ENCODE assay signal across 14 cellular contexts in genomic region chr3:15500107-15500724, GRCh38. TPM values are rescaled to one million over a fixed set of nuclear protein-coding genes. Genes with fewer than 3 reads are reported as not detected.
A peak's percentile ranks its signal among the peaks of the same experiment; 100 is the strongest.
DNase-seq lines count a peak whose midpoint lies in the region; ATAC-seq and TF ChIP-seq lines count a peak whose summit lies in the region.
"Had no signal": no experiment of that assay in that cellular context is flagged by ENCODE, and none has a peak within 500 bp of the region (broad histone marks: within the 10 kb centered on the region; RNA-seq: fewer than 3 reads in every experiment).

No MANE protein-coding gene starts in this region.

- no peaks in the 10 kb centered on the region for H3K4me1 ChIP-seq in OCI-LY7 (ENCODE audit: insufficient read depth, low read length, poor library complexity, severe bottlenecking)
- H3K4me1 ChIP-seq: uterus had no signal

- no peaks in the 10 kb centered on the region for H3K79me2 ChIP-seq in OCI-LY7 (ENCODE audit: insufficient read depth, low read depth, low read length)

- no peaks in the 10 kb centered on the region for H3K36me3 Mint-ChIP-seq in activated naive CD8-positive, alpha-beta T cell treated with anti-CD3 and anti-CD28 coated beads, Interleukin-2, amount 50 U/mL, for 24 hours (ENCODE audit: low read depth)
- peaks cover 1 to 5% of the 10 kb centered on the region in 2 donors for H3K36me3 Mint-ChIP-seq in stimulated activated naive B cell treated with anti-CD40 and anti-IgM and Interleukin-4, amounts not matched to agents 10 μg/mL and 1 μg/mL and 100 μg/mL, for 72 hours

- H3K27me3 Mint-ChIP-seq in activated naive CD8-positive, alpha-beta T cell treated with anti-CD3 and anti-CD28 coated beads, Interleukin-2, amount 50 U/mL, for 24 hours = no peaks in the 10 kb centered on the region
- H3K27me3 Mint-ChIP-seq in stimulated activated naive B cell treated with anti-CD40 and anti-IgM and Interleukin-4, amounts not matched to agents 10 μg/mL and 1 μg/mL and 100 μg/mL, for 72 hours = no peaks in the 10 kb centered on the region

- TF ChIP-seq CTCF in OCI-LY7 (conservative IDR thresholded peaks at IDR 0.05; ENCODE audit: low read length) = no peak

- POLR2A ChIA-PET in OCI-LY7 (lab: Charles Lee) = interaction anchor here (0.6 kb wide), 1 partner anchor 58 kb away, joined by 3 read pairs; no protein-coding TSS in a partner anchor

- H3K4me2 ChIP-seq in OCI-LY7 (ENCODE audit: low read length) = no peak overlapping the region

- no peaks in the 10 kb centered on the region for H4K20me1 ChIP-seq in OCI-LY7 (ENCODE audit: insufficient read depth, low read length)

- H2AFZ ChIP-seq in OCI-LY7 (ENCODE audit: low read length) = no peak overlapping the region

- peak overlapping the region; percentile 0 for H3K4me3 Mint-ChIP-seq in activated naive CD8-positive, alpha-beta T cell treated with anti-CD3 and anti-CD28 coated beads, Interleukin-2, amount 50 U/mL, for 24 hours
- no peak overlapping the region for H3K4me3 Mint-ChIP-seq in stimulated activated naive B cell treated with anti-CD40 and anti-IgM and Interleukin-4, amounts not matched to agents 10 μg/mL and 1 μg/mL and 100 μg/mL, for 72 hours

- CTCF ChIA-PET in OCI-LY7 (lab: Charles Lee; ENCODE audit: unreplicated experiment) = no interaction called here

- no peaks in the 10 kb centered on the region for H3K9me3 ChIP-seq in OCI-LY7 (ENCODE audit: low read length)
- H3K9me3 ChIP-seq: uterus had no signal

- H3K9me2 ChIP-seq in OCI-LY7 (ENCODE audit: insufficient read depth, low read length) = no peaks in the 10 kb centered on the region

- H3K4me3 ChIP-seq in OCI-LY7 (ENCODE audit: low read depth, low read length, poor library complexity, severe bottlenecking) = no peak overlapping the region
- H3K4me3 ChIP-seq: uterus had no signal

- no peaks in the 10 kb centered on the region for H3K9me3 Mint-ChIP-seq in activated naive CD8-positive, alpha-beta T cell treated with anti-CD3 and anti-CD28 coated beads, Interleukin-2, amount 50 U/mL, for 24 hours
- H3K9me3 Mint-ChIP-seq in stimulated activated naive B cell treated with anti-CD40 and anti-IgM and Interleukin-4, amounts not matched to agents 10 μg/mL and 1 μg/mL and 100 μg/mL, for 72 hours = no peaks in the 10 kb centered on the region

- BruUV-seq in OCI-LY7 (replicated peaks; lab: Mats Ljungman, UMichigan) = no TSS peak

- intact Hi-C loops in OCI-LY7 (cut with micrococcal nuclease; ENCODE audit: unreplicated experiment) = no loop called here

- peaks cover 37% of the 10 kb centered on the region for H3K4me1 Mint-ChIP-seq in activated naive CD8-positive, alpha-beta T cell treated with anti-CD3 and anti-CD28 coated beads, Interleukin-2, amount 50 U/mL, for 24 hours
- H3K4me1 Mint-ChIP-seq in stimulated activated naive B cell treated with anti-CD40 and anti-IgM and Interleukin-4, amounts not matched to agents 10 μg/mL and 1 μg/mL and 100 μg/mL, for 72 hours = peaks cover 7 to 12% of the 10 kb centered on the region in 2 donors

- DNase-seq in activated CD8-positive, alpha-beta memory T cell treated with anti-CD3 and anti-CD28 coated beads, Interleukin-2, amount 50 U/mL, for 48 hours = peak; percentile 30
- no peak for DNase-seq in activated CD8-positive, alpha-beta memory T cell treated with anti-CD3 and anti-CD28 coated beads, Interleukin-2, amount 50 U/mL, for 4 hours
- no peak for DNase-seq in activated naive CD8-positive, alpha-beta T cell treated with anti-CD3 and anti-CD28 coated beads, Interleukin-2, amount 50 U/mL, for 24 hours
- no peak for DNase-seq in stimulated activated naive B cell treated with anti-CD40 and anti-IgM and Interleukin-4, amounts not matched to agents 10 μg/mL and 1 μg/mL and 100 μg/mL, for 72 hours
- DNase-seq in NCI-H1417 treated with DMSO at 0.1 percent for 48 hours (lab: John Stamatoyannopoulos, UW) (no peak), OCI-LY7 (ENCODE audit: low spot score) (no peak), NCI-H526 treated with DMSO at 0.1 percent for 48 hours (lab: John Stamatoyannopoulos, UW) (no peak)
- DNase-seq: GOT3, KBM-7, NCI-H2107, T1000, uterus had no signal

- peak; percentile 58 for ATAC-seq in HG02571 (IDR thresholded peaks at IDR 0.05; ENCODE audit: unreplicated experiment)
- ATAC-seq in activated naive CD8-positive, alpha-beta T cell treated with anti-CD3 and anti-CD28 coated beads, Interleukin-2, amount 50 U/mL, for 24 hours = peak; percentile 95
- ATAC-seq in stimulated activated naive B cell treated with anti-CD40 and anti-IgM and Interleukin-4, amounts not matched to agents 10 μg/mL and 1 μg/mL and 100 μg/mL, for 72 hours (replicated peaks) = peak; percentile 87 to 89
- ATAC-seq: Panc1 had no signal

- H3K36me3 ChIP-seq in OCI-LY7 (ENCODE audit: insufficient read depth, low read length) = no peaks in the 10 kb centered on the region
- H3K36me3 ChIP-seq: uterus had no signal

- peak overlapping the region; percentile 64 for H3K27ac Mint-ChIP-seq in activated naive CD8-positive, alpha-beta T cell treated with anti-CD3 and anti-CD28 coated beads, Interleukin-2, amount 50 U/mL, for 24 hours
- no peak overlapping the region for H3K27ac Mint-ChIP-seq in stimulated activated naive B cell treated with anti-CD40 and anti-IgM and Interleukin-4, amounts not matched to agents 10 μg/mL and 1 μg/mL and 100 μg/mL, for 72 hours

- no peak overlapping the region for H3K27ac ChIP-seq in OCI-LY7 (ENCODE audit: low read depth, low read length, poor library complexity, severe bottlenecking)
- H3K27ac ChIP-seq: uterus had no signal

RNA-seq across cellular contexts. Expression of gene COLQ, which starts 21.3 kb away (rescaled TPM):
- 1.4 and 1.5 TPM in 2 replicates for total RNA-seq in OCI-LY7 (2014; rRNA removed; shearing (Covaris generic))
- total RNA-seq in OCI-LY7 (2022) = 0.28 and 0.42 TPM in 2 replicates
